In the genomic region with DNA sequence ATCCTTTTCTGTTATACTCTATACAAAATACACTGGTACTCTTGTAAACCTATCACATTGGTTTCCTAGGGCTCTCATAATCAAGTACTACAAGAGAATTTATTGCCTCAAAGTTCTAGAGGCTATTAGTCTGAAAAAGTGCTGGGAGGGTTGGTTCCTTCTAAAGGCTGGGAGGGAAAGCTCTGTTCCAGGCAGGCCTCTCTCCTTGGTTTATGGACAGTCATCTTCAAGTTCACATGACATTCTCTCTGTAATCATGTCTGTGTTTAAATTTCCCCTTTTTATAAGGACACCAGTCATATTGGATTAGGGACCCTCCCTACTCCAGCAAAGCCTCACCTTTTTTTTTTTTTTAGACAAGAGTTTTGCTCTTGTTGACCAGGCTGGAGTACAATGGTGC, we compare ENCODE assay signal across 20 cellular contexts. TPM values are rescaled to one million over a fixed set of nuclear protein-coding genes. Genes with fewer than 3 reads are reported as not detected.
DNase-seq lines count a peak whose midpoint lies in the region; ATAC-seq and TF ChIP-seq lines count a peak whose summit lies in the region.
"Had no signal": no experiment of that assay in that cellular context is flagged by ENCODE, and none has a peak within 500 bp of the region (broad histone marks: within the 10 kb centered on the region; RNA-seq: fewer than 3 reads in every experiment).

No MANE protein-coding gene starts in this region.

- TF ChIP-seq CTCF in CD14-positive monocyte (IDR thresholded peaks at IDR 0.05), result no peak
- no peak for TF ChIP-seq CTCF in VCaP (conservative IDR thresholded peaks at IDR 0.05)
- no peak for TF ChIP-seq CTCF in lung (IDR thresholded peaks at IDR 0.05; ENCODE audit: control extremely low read depth, extremely low read depth)
- TF ChIP-seq CTCF in upper lobe of right lung (IDR thresholded peaks at IDR 0.05), result no peak
- TF ChIP-seq CTCF in ascending aorta (IDR thresholded peaks at IDR 0.05), result no peak
- no peak for TF ChIP-seq CTCF in Caco-2 (IDR thresholded peaks at IDR 0.05; ENCODE audit: insufficient read depth in 1 of 2, low read depth in 1 of 2, low read length in 1 of 2, severe bottlenecking in 1 of 2, unreplicated experiment in 1 of 2)

- no peaks in the 10 kb centered on the region for H3K4me1 ChIP-seq in lung (ENCODE audit: control insufficient read depth in 2 of 2, insufficient read depth in 2 of 2, low read length in 2 of 2)
- no peaks in the 10 kb centered on the region for H3K4me1 ChIP-seq in upper lobe of right lung
- H3K4me1 ChIP-seq in ascending aorta, result no peaks in the 10 kb centered on the region
- H3K4me1 ChIP-seq in Caco-2, result no peaks in the 10 kb centered on the region
- H3K4me1 ChIP-seq: BLaER1 had no signal

- H3K27me3 Mint-ChIP-seq in CD14-positive monocyte (ENCODE audit: low read depth in 3 of 3), result peaks cover 0 to 1% (median 0%) of the 10 kb centered on the region in 3 donors
- H3K27me3 Mint-ChIP-seq in Caco-2 (ENCODE audit: insufficient read depth, unreplicated experiment), result no peaks in the 10 kb centered on the region
- H3K27me3 Mint-ChIP-seq: CD4-positive, alpha-beta memory T cell; CD4-positive, CD25-positive, alpha-beta regulatory T cell; CD8-positive, alpha-beta memory T cell had no signal

- POLR2A ChIA-PET in Caco-2 (lab: Charles Lee), result no interaction called here

- H3K4me3 Mint-ChIP-seq in CD14-positive monocyte (no peak overlapping the region), Caco-2 (ENCODE audit: unreplicated experiment) (no peak overlapping the region)
- H3K4me3 Mint-ChIP-seq: CD4-positive, alpha-beta memory T cell; CD4-positive, CD25-positive, alpha-beta regulatory T cell; CD8-positive, alpha-beta memory T cell had no signal

- ATAC-seq in lung (ENCODE audit: insufficient read depth, low FRiP score) (peak; percentile 62), upper lobe of right lung (peak; percentile 51), HG02973 (IDR thresholded peaks at IDR 0.05; ENCODE audit: unreplicated experiment) (no peak)
- ATAC-seq: GM12878 had no signal

- H3K4me1 Mint-ChIP-seq in CD14-positive monocyte (peaks cover 18% of the 10 kb centered on the region), Caco-2 (ENCODE audit: low read depth, unreplicated experiment) (no peaks in the 10 kb centered on the region)

- H3K4me3 ChIP-seq in lung (no peak overlapping the region), upper lobe of right lung (no peak overlapping the region), ascending aorta (no peak overlapping the region), Caco-2 (ENCODE audit: low read depth, low read length) (no peak overlapping the region)
- H3K4me3 ChIP-seq: BLaER1, GM12878 had no signal

- H3K9me3 ChIP-seq in lung (ENCODE audit: control insufficient read depth in 2 of 2, insufficient read depth in 1 of 2, low read length in 1 of 2), result no peaks in the 10 kb centered on the region
- no peaks in the 10 kb centered on the region for H3K9me3 ChIP-seq in upper lobe of right lung
- peaks cover 0 to 16% of the 10 kb centered on the region in 2 donors for H3K9me3 ChIP-seq in ascending aorta
- no peaks in the 10 kb centered on the region for H3K9me3 ChIP-seq in Caco-2
- H3K9me3 ChIP-seq: BE2C had no signal

- DNase-seq in CD14-positive monocyte (ENCODE audit: low spot score) (no peak), lung (ENCODE audit: low spot score) (no peak), upper lobe of right lung (no peak), ascending aorta (ENCODE audit: low spot score in 2 of 2) (no peak), GF-D8 (lab: John Stamatoyannopoulos, UW) (no peak), Caco-2 (no peak)
- DNase-seq: 8988T; ACHN; BE2C; C1 segment of cervical spinal cord; Calu3; CD4-positive, alpha-beta memory T cell; CD4-positive, CD25-positive, alpha-beta regulatory T cell; CD8-positive, alpha-beta memory T cell; COR-L47; DMS79 treated with DMSO at 0.1 percent for 48 hours had no signal

- intact Hi-C loops in CD14-positive monocyte (cut with micrococcal nuclease), result no loop called here
- intact Hi-C loops in upper lobe of right lung (cut with DNase I), result no loop called here
- intact Hi-C loops in ascending aorta (cut with DNase I), result no loop called here
- intact Hi-C loops in Caco-2 (cut with micrococcal nuclease; ENCODE audit: unreplicated experiment), result no loop called here

- peaks cover 21 to 32% of the 10 kb centered on the region in 2 donors for H3K36me3 Mint-ChIP-seq in CD14-positive monocyte
- no peaks in the 10 kb centered on the region for H3K36me3 Mint-ChIP-seq in Caco-2 (ENCODE audit: insufficient read depth, unreplicated experiment)

- H3K9me3 Mint-ChIP-seq in CD14-positive monocyte (peaks cover 4 to 14% (median 10%) of the 10 kb centered on the region in 7 donors), Caco-2 (ENCODE audit: unreplicated experiment) (peaks cover 24% of the 10 kb centered on the region)

- CTCF ChIA-PET in Caco-2 (lab: Charles Lee), result no interaction called here

- peak overlapping the region; percentile 70 for H3K27ac ChIP-seq in VCaP
- H3K27ac ChIP-seq in lung (ENCODE audit: low read depth in 1 of 2, low read length in 1 of 2), result no peak overlapping the region
- H3K27ac ChIP-seq in upper lobe of right lung, result no peak overlapping the region
- H3K27ac ChIP-seq in ascending aorta, result no peak overlapping the region
- H3K27ac ChIP-seq: BLaER1 had no signal

- no TSS peak for BruUV-seq in Caco-2 (replicated peaks; lab: Mats Ljungman, UMichigan)

- H3K27me3 ChIP-seq in lung (ENCODE audit: control insufficient read depth, insufficient read depth) (no peaks in the 10 kb centered on the region), upper lobe of right lung (no peaks in the 10 kb centered on the region), ascending aorta (no peaks in the 10 kb centered on the region), Caco-2 (replicated peaks; ENCODE audit: control insufficient read depth, insufficient read depth, low read length) (no peaks in the 10 kb centered on the region; the same call in 1 of the 2 replicates)
- H3K27me3 ChIP-seq: BE2C, BLaER1 had no signal

- H3K36me3 ChIP-seq in lung (ENCODE audit: control insufficient read depth in 2 of 2, insufficient read depth in 2 of 2, low read length in 2 of 2) (no peaks in the 10 kb centered on the region), upper lobe of right lung (no peaks in the 10 kb centered on the region), ascending aorta (peaks cover 0 to 17% of the 10 kb centered on the region in 2 donors), Caco-2 (ENCODE audit: control insufficient read depth, insufficient read depth, low read length) (no peaks in the 10 kb centered on the region)

- H3K27ac Mint-ChIP-seq in CD14-positive monocyte (peak overlapping the region in 4 of 7 donors; percentile 42 to 77 (median 56)), Caco-2 (ENCODE audit: unreplicated experiment) (no peak overlapping the region)
- H3K27ac Mint-ChIP-seq: CD4-positive, alpha-beta memory T cell; CD4-positive, CD25-positive, alpha-beta regulatory T cell; CD8-positive, alpha-beta memory T cell had no signal

RNA-seq across cellular contexts. Expression of a gene that starts 9.1 kb away (rescaled TPM):
- polyA plus RNA-seq in CD14-positive monocyte (10 to 100 TPM; 62.0 to 65.2 TPM), lung (10 to 100 TPM in 1 of 2 donors, 1 to 10 TPM in 1; 4.7 to 14.6 TPM)
- total RNA-seq in lung (10 to 100 TPM; 19.3 to 22.1 TPM), upper lobe of right lung (15.8 TPM), ascending aorta (18.6 TPM), Caco-2 (2022) (11.2 and 12.5 TPM in 2 replicates)
